Comparison of ENCODE assay signal across 16 cellular contexts in the genomic region with DNA sequence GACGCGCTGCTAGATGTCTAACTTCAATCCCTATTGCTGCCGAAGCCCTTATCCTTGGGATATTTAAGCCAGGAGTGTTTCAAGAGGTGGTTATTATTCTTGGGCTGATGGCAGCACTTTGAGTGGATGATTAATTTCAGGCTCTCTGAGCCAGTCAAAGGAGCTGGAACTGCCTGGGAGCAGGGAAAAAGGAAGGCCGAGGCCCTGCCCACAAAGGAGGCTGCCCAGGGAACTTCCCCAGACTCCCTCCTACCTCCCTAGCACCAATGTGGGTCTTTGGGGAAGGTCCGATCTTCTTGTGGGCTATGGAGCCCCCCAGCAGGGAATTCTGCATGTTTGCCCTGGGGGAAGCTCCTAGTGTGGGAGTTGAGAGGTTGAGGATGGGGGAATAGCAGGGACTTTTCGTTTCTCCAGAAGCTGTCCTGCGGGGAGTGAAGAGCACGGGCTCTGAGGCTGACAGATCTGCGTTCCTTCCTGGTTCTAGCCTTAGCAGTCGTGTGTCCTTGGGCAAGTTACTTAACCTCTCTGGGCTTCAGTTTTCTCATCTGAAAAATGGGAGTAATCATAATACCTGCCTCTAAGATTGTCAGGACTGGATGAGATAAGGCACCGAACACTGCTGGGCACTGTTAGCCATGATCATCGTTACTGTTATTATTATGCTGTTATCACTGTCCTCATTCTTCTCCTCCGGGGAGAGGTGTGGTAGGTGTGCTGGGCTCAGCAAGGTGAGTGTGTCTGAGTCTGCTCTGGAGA. TPM values are rescaled to one million over a fixed set of nuclear protein-coding genes. Genes with fewer than 3 reads are reported as not detected.
DNase-seq lines count a peak whose midpoint lies in the region; ATAC-seq, FAIRE-seq and TF ChIP-seq lines count a peak whose summit lies in the region.
"Had no signal": no experiment of that assay in that cellular context is flagged by ENCODE, and none has a peak within 500 bp of the region (broad histone marks: within the 10 kb centered on the region; RNA-seq: fewer than 3 reads in every experiment).

No MANE protein-coding gene starts in this region.

- POLR2A ChIA-PET in HEK293 (lab: Yijun Ruan, JAX) (no interaction called here), K562 (lab: Yijun Ruan, JAX) (interaction anchor here (0.6 to 4.1 kb wide), 6 partner anchors 8 to 46 kb away, joined by 3 to 17 read pairs (median 4); no protein-coding TSS in a partner anchor)

- in situ Hi-C loops in K562 (cut with MboI), result no loop called here
- in situ Hi-C loops in transverse colon (cut with MboI; ENCODE audit: low pct_ligation_motif_present in 1 of 4, low pct_unique_long_range_greater_than_20kb in 1 of 4, low sequenced_read_pairs in 3 of 4), result no loop called here

- TF ChIP-seq POLR2A in K562 (conservative IDR thresholded peaks at IDR 0.05), result no peak
- no peak for TF ChIP-seq POLR2A in transverse colon (IDR thresholded peaks at IDR 0.05)
- TF ChIP-seq POLR2A in esophagus squamous epithelium (IDR thresholded peaks at IDR 0.05), result no peak

- FAIRE-seq in K562 (lab: Jason Lieb, UNC), result peak; percentile 66
- FAIRE-seq: H54 had no signal

- peaks cover 18% of the 10 kb centered on the region for H3K27me3 Mint-ChIP-seq in nephron (ENCODE audit: low read depth)

- no peak for ATAC-seq in K562

- CTCF ChIA-PET in HEK293 (lab: Yijun Ruan, JAX), result interaction anchor here (0.6 to 1.6 kb wide), 4 partner anchors 16 to 1180 kb away, joined by 3 to 10 read pairs (median 4); no protein-coding TSS in a partner anchor
- CTCF ChIA-PET in K562 (lab: Yijun Ruan, JAX; ENCODE audit: low intra/inter-chr PET ratio), result no interaction called here

- H3K4me1 ChIP-seq in HEK293 (ENCODE audit: control insufficient read depth, insufficient read depth, low read length) (no peaks in the 10 kb centered on the region), K562 (replicated peaks in 1 of 2; ENCODE audit: control insufficient read depth in 2 of 2, insufficient read depth in 2 of 2, low read length in 2 of 2) (peaks cover 0 to 13% of the 10 kb centered on the region in 2 experiments; a peak in 2 of 5 replicates), transverse colon (peaks cover 5 to 20% (median 9%) of the 10 kb centered on the region in 4 donors), esophagus squamous epithelium (peaks cover 3 to 55% (median 8%) of the 10 kb centered on the region in 3 donors)

- no peaks in the 10 kb centered on the region for H3K9me3 Mint-ChIP-seq in nephron
- H3K9me3 Mint-ChIP-seq: CD8-positive, alpha-beta memory T cell had no signal

- no peak for TF ChIP-seq EP300 in K562 (IDR thresholded peaks at IDR 0.05; ENCODE audit: low read length)
- no peak for TF ChIP-seq EP300 in transverse colon (IDR thresholded peaks at IDR 0.05; ENCODE audit: low read depth)

- no peak overlapping the region for H2AFZ ChIP-seq in K562 (ENCODE audit: low read depth, low read length)
- H2AFZ ChIP-seq: PC-9 had no signal

- WGBS in K562 (ENCODE audit: insufficient coverage, low coverage, missing lambda C conversion rate), result 52% methylated on average over 12 of the region's 13 CpGs
- WGBS in transverse colon (ENCODE audit: low coverage in 1 of 2), 2 donors, result 77% methylated on average over 4 to 13 of the region's 13 CpGs
- 75 to 79% methylated on average over 10 to 12 of the region's 13 CpGs for WGBS in esophagus squamous epithelium, 2 donors

- peak overlapping the region; percentile 17 to 52 (median 22) for H3K27ac Mint-ChIP-seq in nephron
- H3K27ac Mint-ChIP-seq: CD8-positive, alpha-beta memory T cell had no signal

- intact Hi-C loops in K562 (cut with micrococcal nuclease), result no loop called here
- intact Hi-C loops in transverse colon (cut with DNase I; ENCODE audit: low total_unique reads), result no loop called here
- intact Hi-C loops in esophagus squamous epithelium (cut with DNase I), result no loop called here

- peaks cover 11% of the 10 kb centered on the region for H4K20me1 ChIP-seq in K562 (replicated peaks; ENCODE audit: control insufficient read depth, insufficient read depth, low read length)

- no peaks in the 10 kb centered on the region for H3K36me3 Mint-ChIP-seq in nephron (ENCODE audit: low read depth)

- H3K4me3 ChIP-seq in HEK293 (ENCODE audit: low read depth, low read length) (no peak overlapping the region), K562 (no peak overlapping the region), transverse colon (no peak overlapping the region), esophagus squamous epithelium (no peak overlapping the region)
- H3K4me3 ChIP-seq: PC-9, SK-N-MC had no signal

- DNase-seq in K562 (ENCODE audit: extremely low read depth in 1 of 4, low spot score in 3 of 4), result no peak
- no peak for DNase-seq in transverse colon
- DNase-seq in activated CD4-positive, CD25-positive, alpha-beta regulatory T cell treated with anti-CD3 and anti-CD28 coated beads, Interleukin-2, amount 50 U/mL, for 72 hours, result no peak
- DNase-seq in HPDE6-E6E7 (ENCODE audit: extremely low spot score), result no peak
- no peak for DNase-seq in esophagus squamous epithelium (lab: John Stamatoyannopoulos, UW)
- DNase-seq: CD8-positive, alpha-beta memory T cell; EL; NCI-H1436; NCI-H2081; NCI-H345; NCI-H526 treated with DMSO at 0.1 percent for 48 hours; PC-9 had no signal

- H3K4me2 ChIP-seq in K562 (ENCODE audit: insufficient read depth, low read length), result no peak overlapping the region
- H3K4me2 ChIP-seq: PC-9 had no signal

- no peak for TF ChIP-seq RAD21 in K562 (CRISPR knock-in tag; conservative IDR thresholded peaks at IDR 0.05 in 1 of 2, IDR thresholded peaks at IDR 0.05 in 1 of 2)

- H3K4me1 Mint-ChIP-seq in nephron, result peaks cover 21% of the 10 kb centered on the region

- H3K27ac ChIP-seq in HEK293 (ENCODE audit: extremely low read depth, low read depth, low read length), result no peak overlapping the region
- H3K27ac ChIP-seq in K562 (ENCODE audit: extremely low read depth, low read depth, low read length), result no peak overlapping the region
- H3K27ac ChIP-seq in transverse colon, result peak overlapping the region in 3 of 4 donors; percentile 41 to 87 (median 58)
- peak overlapping the region in 2 of 4 donors; percentile 39 to 81 for H3K27ac ChIP-seq in esophagus squamous epithelium
- H3K27ac ChIP-seq: PC-9, SK-N-MC had no signal

- no TSS peak for BruUV-seq in K562 (replicated peaks; lab: Mats Ljungman, UMichigan)

- H3K27me3 ChIP-seq in K562 (ENCODE audit: control insufficient read depth in 2 of 2, insufficient read depth in 2 of 2, low read length in 2 of 2) (no peaks in the 10 kb centered on the region), transverse colon (no peaks in the 10 kb centered on the region), esophagus squamous epithelium (no peaks in the 10 kb centered on the region)

- H3K36me3 ChIP-seq in HEK293 (ENCODE audit: control insufficient read depth in 2 of 2, insufficient read depth in 1 of 2, low read length in 2 of 2), result no peaks in the 10 kb centered on the region
- H3K36me3 ChIP-seq in K562 (ENCODE audit: control insufficient read depth, insufficient read depth, low read length), result no peaks in the 10 kb centered on the region
- H3K36me3 ChIP-seq in transverse colon, result no peaks in the 10 kb centered on the region
- no peaks in the 10 kb centered on the region for H3K36me3 ChIP-seq in esophagus squamous epithelium

- no peaks in the 10 kb centered on the region for H3K9me1 ChIP-seq in K562 (ENCODE audit: control insufficient read depth, insufficient read depth, low read length)

- TF ChIP-seq CTCF in HEK293 (tag by site-specific recombination; IDR thresholded peaks at IDR 0.05) (no peak), K562 (IDR thresholded peaks at IDR 0.05 in 2 of 3, conservative IDR thresholded peaks at IDR 0.05 in 1 of 3; ENCODE audit: insufficient read depth in 2 of 3, low read depth in 1 of 3, low read length in 3 of 3) (no peak), nephron (IDR thresholded peaks at IDR 0.05; ENCODE audit: unreplicated experiment in 3 of 3) (no peak), transverse colon (IDR thresholded peaks at IDR 0.05) (no peak), esophagus squamous epithelium (IDR thresholded peaks at IDR 0.05) (no peak)

- H3K9me3 ChIP-seq in HEK293 (ENCODE audit: control insufficient read depth, insufficient read depth, low read depth, low read length) (no peaks in the 10 kb centered on the region), K562 (replicated peaks; ENCODE audit: control insufficient read depth, insufficient read depth, low read depth, low read length) (no peaks in the 10 kb centered on the region), transverse colon (no peaks in the 10 kb centered on the region), esophagus squamous epithelium (no peaks in the 10 kb centered on the region)

- H3K9ac ChIP-seq in K562 (ENCODE audit: insufficient read depth in 1 of 2, low read depth in 2 of 2, low read length in 2 of 2), result peak overlapping the region in 1 of 2 experiments; percentile 59; a peak in 1 of 4 replicates

- H3K79me2 ChIP-seq in K562 (ENCODE audit: control insufficient read depth, insufficient read depth, low read length), result no peaks in the 10 kb centered on the region

- H3K4me3 Mint-ChIP-seq in nephron, result no peak overlapping the region
- H3K4me3 Mint-ChIP-seq: CD8-positive, alpha-beta memory T cell had no signal

TF ChIP-seq in HEK293, 187 proteins besides CTCF, POLR2A, EP300 and RAD21 (continues in another document):
- TF ChIP-seq ZNF677 (tag by site-specific recombination; IDR thresholded peaks at IDR 0.05), result no peak

TF ChIP-seq in K562, 482 proteins besides CTCF, POLR2A, EP300 and RAD21 (continues in another document):
- TF ChIP-seq ZBTB17 (CRISPR knock-in tag; IDR thresholded peaks at IDR 0.05), result no peak
- peak; percentile 29 for TF ChIP-seq ZFP36 (IDR thresholded peaks at IDR 0.05; ENCODE audit: low read depth, low read length, partially characterized antibody)

RNA-seq across cellular contexts. Expression of a gene that starts 6.3 kb away (rescaled TPM):
- 4.1 and 12.8 TPM in 2 replicates for total RNA-seq in K562 (2011; cell fraction: chromatin; rRNA removed; ENCODE audit: low replicate concordance)
- total RNA-seq in K562 (2011; cell fraction: nucleolus; rRNA removed), result 7.4 and 7.5 TPM in 2 replicates
- total RNA-seq in K562 (2011; cell fraction: nucleoplasm; rRNA removed), result 4.4 and 4.6 TPM in 2 replicates
- total RNA-seq in K562 (2014; rRNA removed) (1.6 and 1.8 TPM in 2 replicates), K562 (2014; rRNA removed; fragmentation: Illumina TruSeq; extraction: Trizol) (0.64 and 0.76 TPM in 2 replicates), K562 (2015; rRNA removed; fragmentation: Illumina TruSeq; extraction: Trizol) (0.72 and 0.79 TPM in 2 replicates), K562 (2021) (3.8 and 4.1 TPM in 2 replicates), transverse colon (10 to 100 TPM in 1 of 4 donors, 1 to 10 TPM in 3; 3.1 to 33.7 (median 3.6) TPM), esophagus squamous epithelium (1 to 10 TPM in 1 of 4 donors, under 1 TPM in 3; 0.50 to 2.1 (median 0.81) TPM)
- polyA plus RNA-seq in K562 (2011; rRNA removed) (0.79 and 1.7 TPM in 2 replicates), K562 (2014; fragmentation: Illumina TruSeq; extraction: Trizol) (3.5 and 3.8 TPM in 2 replicates), K562 (2014; fragmentation: Nextera tagmentation; extraction: Ambion mirVana) (under 1 TPM; 0.07 to 0.27 TPM), K562 (2014; rRNA removed) (3.4 and 3.7 TPM in 2 replicates)
- 1.1 and 1.3 TPM in 2 replicates for polyA plus RNA-seq in K562 (2011; cell fraction: cytosol; rRNA removed)
- polyA plus RNA-seq in K562 (2011; cell fraction: nucleus; rRNA removed), result 6.3 and 9.8 TPM in 2 replicates
- 2.5 and 4.6 TPM in 2 replicates for polyA plus RNA-seq in K562 (2012)
- 0.42 and 0.49 TPM in 2 replicates for polyA minus RNA-seq in K562 (2011; rRNA and poly(A)+ RNA removed)
- 1.0 TPM in 2 replicates for polyA minus RNA-seq in K562 (2011; cell fraction: cytosol; rRNA and poly(A)+ RNA removed)
- 3.6 and 3.7 TPM in 2 replicates for polyA minus RNA-seq in K562 (2011; cell fraction: nucleus; rRNA and poly(A)+ RNA removed)
- polyA plus RNA-seq: CD8-positive, alpha-beta memory T cell had no signal

Comparison
In these comparisons a context has a peak if more than half of its experiments do, and no peak if none do; other contexts are left out.
1. H3K27ac ChIP-seq: peak in transverse colon (3 of 4); none in HEK293 (single experiment) and K562 (single experiment).